ENCODE assay signal across 1 cellular context in the genomic region with DNA sequence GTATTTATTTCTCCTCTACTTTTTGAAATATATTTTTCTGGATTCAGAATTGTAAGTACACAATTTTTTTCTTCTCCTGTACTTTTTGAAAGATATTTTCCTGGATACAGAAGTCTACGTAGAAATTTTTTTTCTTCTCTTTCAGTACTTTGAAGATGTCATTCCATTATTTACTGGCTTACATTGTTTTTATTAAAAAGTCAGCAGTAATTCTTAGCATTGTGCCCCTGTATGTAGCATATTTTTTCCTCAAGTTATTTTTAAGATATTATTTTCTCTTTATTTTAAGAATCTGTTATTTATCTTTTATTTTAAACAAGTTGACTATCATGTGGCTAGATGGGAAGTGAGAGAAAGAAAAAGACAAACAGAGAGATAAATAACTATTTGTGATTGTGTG.
TF ChIP-seq lines count a peak whose summit lies in the region.

No MANE protein-coding gene starts in this region.

TF ChIP-seq in WTC11, 78 proteins besides CTCF, POLR2A, EP300 and RAD21 (continued from another document):
- TF ChIP-seq, protein P1, sequence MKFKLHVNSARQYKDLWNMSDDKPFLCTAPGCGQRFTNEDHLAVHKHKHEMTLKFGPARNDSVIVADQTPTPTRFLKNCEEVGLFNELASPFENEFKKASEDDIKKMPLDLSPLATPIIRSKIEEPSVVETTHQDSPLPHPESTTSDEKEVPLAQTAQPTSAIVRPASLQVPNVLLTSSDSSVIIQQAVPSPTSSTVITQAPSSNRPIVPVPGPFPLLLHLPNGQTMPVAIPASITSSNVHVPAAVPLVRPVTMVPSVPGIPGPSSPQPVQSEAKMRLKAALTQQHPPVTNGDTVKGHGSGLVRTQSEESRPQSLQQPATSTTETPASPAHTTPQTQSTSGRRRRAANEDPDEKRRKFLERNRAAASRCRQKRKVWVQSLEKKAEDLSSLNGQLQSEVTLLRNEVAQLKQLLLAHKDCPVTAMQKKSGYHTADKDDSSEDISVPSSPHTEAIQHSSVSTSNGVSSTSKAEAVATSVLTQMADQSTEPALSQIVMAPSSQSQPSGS (CRISPR knock-in tag; IDR thresholded peaks at IDR 0.05; ENCODE audit: borderline replicate concordance, low read depth) = no peak
- TF ChIP-seq ZNF317 (CRISPR knock-in tag; IDR thresholded peaks at IDR 0.05; ENCODE audit: borderline replicate concordance, low read depth) = peak; percentile 82; the same call in 1 of the 2 replicates
- TF ChIP-seq, protein P2, sequence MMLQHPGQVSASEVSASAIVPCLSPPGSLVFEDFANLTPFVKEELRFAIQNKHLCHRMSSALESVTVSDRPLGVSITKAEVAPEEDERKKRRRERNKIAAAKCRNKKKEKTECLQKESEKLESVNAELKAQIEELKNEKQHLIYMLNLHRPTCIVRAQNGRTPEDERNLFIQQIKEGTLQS (CRISPR knock-in tag; conservative IDR thresholded peaks at IDR 0.05) = no peak
